Comparison of ENCODE assay signal across 9 cellular contexts in genomic region chr13:32164622-32165268, GRCh38.
DNase-seq lines count a peak whose midpoint lies in the region; ATAC-seq and TF ChIP-seq lines count a peak whose summit lies in the region.
"Had no signal": no experiment of that assay in that cellular context is flagged by ENCODE, and none has a peak within 500 bp of the region (broad histone marks: within the 10 kb centered on the region; RNA-seq: fewer than 3 reads in every experiment).

No MANE protein-coding gene starts in this region.

- intact Hi-C loops in activated B cell treated with CpG ODN at 0.5 μM for 24 hours (cut with micrococcal nuclease) = loop anchor here (1.0 to 2.0 kb wide), 2 partner anchors 254 to 278 kb away; no protein-coding TSS in a partner anchor
- intact Hi-C loops in psoas muscle (cut with DNase I) = no loop called here
- intact Hi-C loops in vagina (cut with DNase I) = no loop called here

- no peaks in the 10 kb centered on the region for H3K27me3 Mint-ChIP-seq in activated B cell treated with CpG ODN at 0.5 μM for 24 hours
- H3K27me3 Mint-ChIP-seq: stimulated activated naive CD8-positive, alpha-beta T cell treated with anti-CD3 and anti-CD28 coated beads, Interleukin-15, Interleukin-2, amounts not matched to agents 100 ng/mL and 50 ng/mL, for 24 hours had no signal

- H3K36me3 ChIP-seq in psoas muscle (ENCODE audit: insufficient read depth in 1 of 2, low read depth in 1 of 2) = peaks cover 5 to 36% of the 10 kb centered on the region in 2 donors
- no peaks in the 10 kb centered on the region for H3K36me3 ChIP-seq in vagina

- H3K27ac ChIP-seq in psoas muscle (no peak overlapping the region), vagina (no peak overlapping the region)

- H3K4me3 ChIP-seq in HFF-Myc (replicated peaks; ENCODE audit: low read depth, low read length) = no peak overlapping the region
- H3K4me3 ChIP-seq in psoas muscle = no peak overlapping the region
- no peak overlapping the region for H3K4me3 ChIP-seq in vagina

- peaks cover 6% of the 10 kb centered on the region for H3K4me1 Mint-ChIP-seq in activated B cell treated with CpG ODN at 0.5 μM for 24 hours

- H3K36me3 Mint-ChIP-seq in activated B cell treated with CpG ODN at 0.5 μM for 24 hours (ENCODE audit: low read depth) = no peaks in the 10 kb centered on the region

- H3K9me3 Mint-ChIP-seq in activated B cell treated with CpG ODN at 0.5 μM for 24 hours = no peaks in the 10 kb centered on the region
- H3K9me3 Mint-ChIP-seq: stimulated activated naive CD8-positive, alpha-beta T cell treated with anti-CD3 and anti-CD28 coated beads, Interleukin-15, Interleukin-2, amounts not matched to agents 100 ng/mL and 50 ng/mL, for 24 hours had no signal

- POLR2A ChIA-PET in activated B cell treated with CpG ODN at 0.5 μM for 24 hours (lab: Charles Lee) = no interaction called here

- DNase-seq in GDM1 (lab: John Stamatoyannopoulos, UW) (peak; percentile 25), HFF-Myc (ENCODE audit: extremely low read depth, low read depth) (peak; percentile 69), NCI-H2196 treated with DMSO at 0.1 percent for 48 hours (lab: John Stamatoyannopoulos, UW; ENCODE audit: unreplicated experiment) (peak; percentile 8), activated B cell treated with CpG ODN at 0.5 μM for 24 hours (no peak), glomerular endothelial cell (ENCODE audit: extremely low read depth, low read depth, low spot score) (peak; percentile 50), psoas muscle (no peak), cortex of kidney (lab: John Stamatoyannopoulos, UW) (no peak), vagina (ENCODE audit: extremely low spot score in 2 of 2) (no peak)

- H3K4me3 Mint-ChIP-seq in activated B cell treated with CpG ODN at 0.5 μM for 24 hours = no peak overlapping the region
- H3K4me3 Mint-ChIP-seq: stimulated activated naive CD8-positive, alpha-beta T cell treated with anti-CD3 and anti-CD28 coated beads, Interleukin-15, Interleukin-2, amounts not matched to agents 100 ng/mL and 50 ng/mL, for 24 hours had no signal

- TF ChIP-seq POLR2A in vagina (IDR thresholded peaks at IDR 0.05) = no peak

- TF ChIP-seq CTCF in HFF-Myc (IDR thresholded peaks at IDR 0.05; ENCODE audit: low read depth, low read length, missing control alignments) (peak; percentile 76), activated B cell treated with CpG ODN at 0.5 μM for 24 hours (IDR thresholded peaks at IDR 0.05) (no peak), psoas muscle (IDR thresholded peaks at IDR 0.05) (peak; percentile 51), vagina (IDR thresholded peaks at IDR 0.05) (no peak)

- H3K9me3 ChIP-seq in psoas muscle = no peaks in the 10 kb centered on the region
- H3K9me3 ChIP-seq in vagina = no peaks in the 10 kb centered on the region

- H3K27ac Mint-ChIP-seq in activated B cell treated with CpG ODN at 0.5 μM for 24 hours = no peak overlapping the region
- H3K27ac Mint-ChIP-seq: stimulated activated naive CD8-positive, alpha-beta T cell treated with anti-CD3 and anti-CD28 coated beads, Interleukin-15, Interleukin-2, amounts not matched to agents 100 ng/mL and 50 ng/mL, for 24 hours had no signal

- WGBS in psoas muscle, 3 donors = 62 to 76% (median 71%) methylated on average over 4 of the region's 4 CpGs

- H3K27me3 ChIP-seq in psoas muscle (ENCODE audit: insufficient read depth in 3 of 3, low read length in 2 of 3) (no peaks in the 10 kb centered on the region), vagina (no peaks in the 10 kb centered on the region)

- CTCF ChIA-PET in activated B cell treated with CpG ODN at 0.5 μM for 24 hours (lab: Charles Lee) = interaction anchor here (0.8 to 2.7 kb wide), 6 partner anchors 11 to 278 kb away, joined by 3 to 9 read pairs (median 6); partner anchors contain the start of genes BRCA2 and ZAR1L

- H3K4me1 ChIP-seq in psoas muscle (peaks cover 8% of the 10 kb centered on the region), vagina (peaks cover 3% of the 10 kb centered on the region)

- peak; percentile 52 for ATAC-seq in activated B cell treated with CpG ODN at 0.5 μM for 24 hours (ENCODE audit: low read depth)
- peak; percentile 58 to 84 (median 78) for ATAC-seq in psoas muscle

Comparison
In these comparisons a context has a peak if more than half of its experiments do, and no peak if none do; other contexts are left out.
1. DNase-seq: peak in GDM1 (single experiment), HFF-Myc (single experiment), NCI-H2196 treated with DMSO at 0.1 percent for 48 hours (single experiment) and glomerular endothelial cell (single experiment); none in activated B cell treated with CpG ODN at 0.5 μM for 24 hours (single experiment), psoas muscle (0 of 2), cortex of kidney (single experiment) and vagina (0 of 2).
2. CTCF ChIP-seq: peak in HFF-Myc (single experiment) and psoas muscle (single experiment); none in activated B cell treated with CpG ODN at 0.5 μM for 24 hours (single experiment) and vagina (0 of 3).